24 cellular contexts compared by ENCODE assay signal in genomic region chr9:22143799-22144198, GRCh38.
"Had no signal": no experiment of that assay in that cellular context is flagged by ENCODE, and none has a peak within 500 bp of the region (broad histone marks: within the 10 kb centered on the region; RNA-seq: fewer than 3 reads in every experiment).

No MANE protein-coding gene starts in this region.

- H3K9me3 ChIP-seq: MG63, Peyer's patch, SJSA1 had no signal

- H3K27ac ChIP-seq: Peyer's patch, RWPE1, SJSA1 had no signal

- H3K4me3 ChIP-seq: MG63, Peyer's patch, SJSA1 had no signal

- DNase-seq: activated CD4-positive, alpha-beta T cell treated with anti-CD3 and anti-CD28 coated beads for 4 hours; activated CD8-positive, alpha-beta memory T cell treated with anti-CD3 and anti-CD28 coated beads, Interleukin-2, amount 50 U/mL, for 48 hours; activated CD8-positive, alpha-beta T cell treated with anti-CD3 and anti-CD28 coated beads for 36 hours; activated naive CD4-positive, alpha-beta T cell; activated T-cell treated with anti-CD3 and anti-CD28 coated beads, Interleukin-2, amount 50 U/mL, for 1 hour; amniotic stem cell; cerebellar nuclear complex; MG63; NCI-H1105; NCI-H1436; NCI-H1694 treated with DMSO at 0.1 percent for 48 hours; NCI-H2029 treated with DMSO at 0.1 percent for 48 hours; NCI-H345; NCI-H510A treated with DMSO at 0.1 percent for 48 hours; NCI-H69; NK-92 treated with Interleukin-12 subunit alpha and Interleukin-12 subunit beta, amount 100 ng/mL, for 24 hours; OCI-M1; Peyer's patch; SHP77; SW 1271 had no signal

- ATAC-seq: activated CD4-positive, CD25-positive, alpha-beta regulatory T cell treated with anti-CD3 and anti-CD28 coated beads, Interleukin-2, amount 50 U/mL, for 24 hours; activated CD8-positive, alpha-beta T cell treated with anti-CD3 and anti-CD28 coated beads for 36 hours; SK-N-SH treated with all-trans-retinoic acid at 6 μM for 48 hours had no signal

- H3K27me3 ChIP-seq: MG63, Peyer's patch, SJSA1 had no signal

- H3K36me3 ChIP-seq: MG63, Peyer's patch, SJSA1 had no signal

- H3K4me1 ChIP-seq: Peyer's patch had no signal
